In genomic region chr5:57434227-57434640, GRCh38 we compare ENCODE assay signal across 1 cellular context.
TF ChIP-seq lines count a peak whose summit lies in the region.

No MANE protein-coding gene starts in this region.

TF ChIP-seq in SK-N-SH, 30 proteins besides CTCF, POLR2A, EP300 and RAD21 (continued from another document):
- TF ChIP-seq, protein P1, sequence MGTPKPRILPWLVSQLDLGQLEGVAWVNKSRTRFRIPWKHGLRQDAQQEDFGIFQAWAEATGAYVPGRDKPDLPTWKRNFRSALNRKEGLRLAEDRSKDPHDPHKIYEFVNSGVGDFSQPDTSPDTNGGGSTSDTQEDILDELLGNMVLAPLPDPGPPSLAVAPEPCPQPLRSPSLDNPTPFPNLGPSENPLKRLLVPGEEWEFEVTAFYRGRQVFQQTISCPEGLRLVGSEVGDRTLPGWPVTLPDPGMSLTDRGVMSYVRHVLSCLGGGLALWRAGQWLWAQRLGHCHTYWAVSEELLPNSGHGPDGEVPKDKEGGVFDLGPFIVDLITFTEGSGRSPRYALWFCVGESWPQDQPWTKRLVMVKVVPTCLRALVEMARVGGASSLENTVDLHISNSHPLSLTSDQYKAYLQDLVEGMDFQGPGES (IDR thresholded peaks at IDR 0.05; ENCODE audit: low read depth, low read length) = no peak
- TF ChIP-seq YY1 (IDR thresholded peaks at IDR 0.05; ENCODE audit: low read depth) (no peak), SIN3A (IDR thresholded peaks at IDR 0.05; ENCODE audit: borderline replicate concordance, low read depth, low read length) (peak; percentile 96), TCF12 (IDR thresholded peaks at IDR 0.05) (peak; percentile 100), GATA2 (CRISPR knock-in tag; IDR thresholded peaks at IDR 0.05) (no peak), RCOR1 (IDR thresholded peaks at IDR 0.05; ENCODE audit: low read length) (no peak), ELF1 (IDR thresholded peaks at IDR 0.05) (no peak), FOSL2 (IDR thresholded peaks at IDR 0.05; ENCODE audit: borderline replicate concordance, low read depth) (peak; percentile 73; the same call in 1 of the 2 replicates), FOXM1 (IDR thresholded peaks at IDR 0.05; ENCODE audit: low read depth) (peak; percentile 99), REST (IDR thresholded peaks at IDR 0.05; ENCODE audit: low read depth, low read length) (no peak; the same call in 1 of the 2 replicates), ZBTB33 (IDR thresholded peaks at IDR 0.05; ENCODE audit: borderline replicate concordance, low read depth) (peak; percentile 88), USF1 (IDR thresholded peaks at IDR 0.05; ENCODE audit: borderline replicate concordance, low read depth) (peak; percentile 7; the same call in 1 of the 2 replicates), JUND (IDR thresholded peaks at IDR 0.05) (peak; percentile 99), EZH2phosphoT487 (IDR thresholded peaks at IDR 0.05; ENCODE audit: borderline replicate concordance, low read depth) (no peak)
- TF ChIP-seq, protein P2, sequence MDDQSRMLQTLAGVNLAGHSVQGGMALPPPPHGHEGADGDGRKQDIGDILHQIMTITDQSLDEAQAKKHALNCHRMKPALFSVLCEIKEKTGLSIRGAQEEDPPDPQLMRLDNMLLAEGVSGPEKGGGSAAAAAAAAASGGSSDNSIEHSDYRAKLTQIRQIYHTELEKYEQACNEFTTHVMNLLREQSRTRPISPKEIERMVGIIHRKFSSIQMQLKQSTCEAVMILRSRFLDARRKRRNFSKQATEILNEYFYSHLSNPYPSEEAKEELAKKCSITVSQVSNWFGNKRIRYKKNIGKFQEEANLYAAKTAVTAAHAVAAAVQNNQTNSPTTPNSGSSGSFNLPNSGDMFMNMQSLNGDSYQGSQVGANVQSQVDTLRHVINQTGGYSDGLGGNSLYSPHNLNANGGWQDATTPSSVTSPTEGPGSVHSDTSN (IDR thresholded peaks at IDR 0.05) = peak; percentile 99
- TF ChIP-seq, protein P3, sequence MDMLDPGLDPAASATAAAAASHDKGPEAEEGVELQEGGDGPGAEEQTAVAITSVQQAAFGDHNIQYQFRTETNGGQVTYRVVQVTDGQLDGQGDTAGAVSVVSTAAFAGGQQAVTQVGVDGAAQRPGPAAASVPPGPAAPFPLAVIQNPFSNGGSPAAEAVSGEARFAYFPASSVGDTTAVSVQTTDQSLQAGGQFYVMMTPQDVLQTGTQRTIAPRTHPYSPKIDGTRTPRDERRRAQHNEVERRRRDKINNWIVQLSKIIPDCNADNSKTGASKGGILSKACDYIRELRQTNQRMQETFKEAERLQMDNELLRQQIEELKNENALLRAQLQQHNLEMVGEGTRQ (IDR thresholded peaks at IDR 0.05; ENCODE audit: borderline replicate concordance, low read depth, low read length) = no peak
